16 cellular contexts compared by ENCODE assay signal in the genomic region with DNA sequence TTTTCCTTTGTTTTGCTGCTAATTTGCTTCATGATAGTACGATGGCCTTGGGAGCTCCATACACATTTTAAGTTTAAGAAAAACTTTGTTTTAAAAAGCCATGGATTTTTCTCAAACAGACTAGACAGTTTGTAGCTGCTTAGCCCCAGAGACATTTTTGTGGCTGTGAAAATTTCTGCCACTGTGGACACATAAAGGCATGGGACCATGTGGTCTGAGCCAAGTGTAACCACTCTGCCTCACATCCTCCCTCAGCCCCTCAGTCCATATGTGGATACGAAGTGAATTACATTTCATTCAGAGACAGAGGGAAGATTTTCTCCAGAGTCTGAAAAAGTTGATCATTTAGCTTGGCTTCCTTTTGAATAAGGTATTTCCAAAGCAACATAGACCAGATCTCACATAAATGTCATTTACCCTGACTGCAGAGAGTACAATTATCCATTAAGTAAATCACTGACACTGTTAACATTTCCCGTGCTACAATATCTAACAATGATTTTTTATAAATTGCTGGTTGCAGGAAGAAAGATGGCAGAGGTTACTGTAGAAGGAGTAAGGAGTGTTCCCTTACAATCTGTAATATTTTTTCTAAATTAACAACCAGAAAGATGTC.
DNase-seq lines count a peak whose midpoint lies in the region; ATAC-seq and TF ChIP-seq lines count a peak whose summit lies in the region.
"Had no signal": no experiment of that assay in that cellular context is flagged by ENCODE, and none has a peak within 500 bp of the region (broad histone marks: within the 10 kb centered on the region; RNA-seq: fewer than 3 reads in every experiment).

No MANE protein-coding gene starts in this region.

- H3K9me3 ChIP-seq in HUES64 (ENCODE audit: insufficient read depth, low read depth, low read length) = no peaks in the 10 kb centered on the region
- H3K9me3 ChIP-seq in mesodermal cell (ENCODE audit: control insufficient read depth, low read length) = no peaks in the 10 kb centered on the region
- no peaks in the 10 kb centered on the region for H3K9me3 ChIP-seq in tibial artery
- H3K9me3 ChIP-seq in spleen = no peaks in the 10 kb centered on the region

- H3K9me3 Mint-ChIP-seq in chondrocyte (ENCODE audit: low read depth) = no peaks in the 10 kb centered on the region
- H3K9me3 Mint-ChIP-seq in stimulated activated naive B cell treated with anti-CD40 and anti-IgM and Interleukin-4, amounts not matched to agents 10 μg/mL and 1 μg/mL and 100 μg/mL, for 72 hours = no peaks in the 10 kb centered on the region
- no peaks in the 10 kb centered on the region for H3K9me3 Mint-ChIP-seq in T-cell
- H3K9me3 Mint-ChIP-seq: activated T-helper 17 cell treated with anti-CD3 and anti-CD28 coated beads, Interleukin-2, amount 50 U/mL, for 72 hours; natural killer cell had no signal

- no peaks in the 10 kb centered on the region for H3K27me3 Mint-ChIP-seq in chondrocyte (ENCODE audit: low read depth)
- no peaks in the 10 kb centered on the region for H3K27me3 Mint-ChIP-seq in stimulated activated naive B cell treated with anti-CD40 and anti-IgM and Interleukin-4, amounts not matched to agents 10 μg/mL and 1 μg/mL and 100 μg/mL, for 72 hours
- H3K27me3 Mint-ChIP-seq in T-cell = no peaks in the 10 kb centered on the region
- H3K27me3 Mint-ChIP-seq: activated T-helper 17 cell treated with anti-CD3 and anti-CD28 coated beads, Interleukin-2, amount 50 U/mL, for 72 hours had no signal

- H3K4me1 Mint-ChIP-seq in chondrocyte (ENCODE audit: low read depth) = peaks cover 57% of the 10 kb centered on the region
- no peaks in the 10 kb centered on the region for H3K4me1 Mint-ChIP-seq in stimulated activated naive B cell treated with anti-CD40 and anti-IgM and Interleukin-4, amounts not matched to agents 10 μg/mL and 1 μg/mL and 100 μg/mL, for 72 hours
- H3K4me1 Mint-ChIP-seq in T-cell = no peaks in the 10 kb centered on the region
- H3K4me1 Mint-ChIP-seq: activated T-helper 17 cell treated with anti-CD3 and anti-CD28 coated beads, Interleukin-2, amount 50 U/mL, for 72 hours; natural killer cell had no signal

- WGBS in HUES64 = 100% methylated on average over 2 of the region's 3 CpGs
- WGBS in mesodermal cell (ENCODE audit: insufficient coverage in 2 of 2), 2 experiments = no CpG with 5 or more reads among the region's 3 CpGs
- 70 to 86% (median 81%) methylated on average over 3 of the region's 3 CpGs for WGBS in spleen, 5 donors

- peak overlapping the region; percentile 99 for H3K27ac Mint-ChIP-seq in chondrocyte (ENCODE audit: unreplicated experiment)
- no peak overlapping the region for H3K27ac Mint-ChIP-seq in stimulated activated naive B cell treated with anti-CD40 and anti-IgM and Interleukin-4, amounts not matched to agents 10 μg/mL and 1 μg/mL and 100 μg/mL, for 72 hours
- H3K27ac Mint-ChIP-seq in T-cell = no peak overlapping the region
- H3K27ac Mint-ChIP-seq: activated T-helper 17 cell treated with anti-CD3 and anti-CD28 coated beads, Interleukin-2, amount 50 U/mL, for 72 hours; natural killer cell had no signal

- H3K27ac ChIP-seq in HUES64 (ENCODE audit: low read depth, low read length) (peak overlapping the region; percentile 25; the same call in 1 of the 2 replicates), mesodermal cell (ENCODE audit: low read depth, low read length, severe bottlenecking) (peak overlapping the region; percentile 98), tibial artery (peak overlapping the region; percentile 72 to 84), spleen (no peak overlapping the region)

- no peak for TF ChIP-seq POLR2A in spleen (IDR thresholded peaks at IDR 0.05)

- DNase-seq in chondrocyte (ENCODE audit: low spot score) (no peak), tibial artery (no peak), spleen (no peak), T-cell (no peak)
- no peak for DNase-seq in stimulated activated naive B cell treated with anti-CD40 and anti-IgM and Interleukin-4, amounts not matched to agents 10 μg/mL and 1 μg/mL and 100 μg/mL, for 72 hours
- DNase-seq: activated CD4-positive, alpha-beta T cell treated with anti-CD3 and anti-CD28 coated beads for 1 hour; Calu3; cortex of kidney; MV-4-11; natural killer cell; NCI-H510A; stimulated activated CD4-positive, alpha-beta T cell treated with anti-CD3 and anti-CD28 coated beads, Interleukin-4, amount 100 ng/mL, for 1 hour had no signal

- intact Hi-C loops in tibial artery (cut with DNase I; ENCODE audit: low total_unique reads) = loop anchor here (10.0 kb wide), 1 partner anchor 88 kb away; the partner anchor contains the start of gene GJA1
- intact Hi-C loops in spleen (cut with DNase I; ENCODE audit: low total_unique reads) = no loop called here

- no peak overlapping the region for H3K4me3 ChIP-seq in HUES64 (ENCODE audit: low read length)
- no peak overlapping the region for H3K4me3 ChIP-seq in mesodermal cell (ENCODE audit: extremely low read depth, insufficient read depth, low read length, poor library complexity, severe bottlenecking)
- H3K4me3 ChIP-seq in tibial artery = peak overlapping the region; percentile 22 to 26
- no peak overlapping the region for H3K4me3 ChIP-seq in spleen
- H3K4me3 ChIP-seq: GM12878 had no signal

- no peak overlapping the region; the same call in 1 of the 2 replicates for H3K9ac ChIP-seq in HUES64 (ENCODE audit: low read depth, low read length)

- H3K36me3 Mint-ChIP-seq in chondrocyte (ENCODE audit: low read depth) (no peaks in the 10 kb centered on the region), T-cell (no peaks in the 10 kb centered on the region)
- no peaks in the 10 kb centered on the region for H3K36me3 Mint-ChIP-seq in stimulated activated naive B cell treated with anti-CD40 and anti-IgM and Interleukin-4, amounts not matched to agents 10 μg/mL and 1 μg/mL and 100 μg/mL, for 72 hours
- H3K36me3 Mint-ChIP-seq: natural killer cell had no signal

- peak; percentile 20 for TF ChIP-seq CTCF in chondrocyte (IDR thresholded peaks at IDR 0.05)
- TF ChIP-seq CTCF in tibial artery (IDR thresholded peaks at IDR 0.05) = no peak
- no peak for TF ChIP-seq CTCF in spleen (IDR thresholded peaks at IDR 0.05 in 8 of 11, conservative IDR thresholded peaks at IDR 0.05 in 3 of 11)

- no peaks in the 10 kb centered on the region for H3K27me3 ChIP-seq in HUES64 (ENCODE audit: insufficient read depth, low read length)
- no peaks in the 10 kb centered on the region for H3K27me3 ChIP-seq in tibial artery
- no peaks in the 10 kb centered on the region for H3K27me3 ChIP-seq in spleen (replicated peaks in 1 of 7)

- H3K4me3 Mint-ChIP-seq in chondrocyte (ENCODE audit: unreplicated experiment) (peak overlapping the region; percentile 46), T-cell (no peak overlapping the region)
- no peak overlapping the region for H3K4me3 Mint-ChIP-seq in stimulated activated naive B cell treated with anti-CD40 and anti-IgM and Interleukin-4, amounts not matched to agents 10 μg/mL and 1 μg/mL and 100 μg/mL, for 72 hours
- H3K4me3 Mint-ChIP-seq: activated T-helper 17 cell treated with anti-CD3 and anti-CD28 coated beads, Interleukin-2, amount 50 U/mL, for 72 hours; natural killer cell had no signal

- CTCF ChIA-PET in T-cell (lab: Charles Lee) = interaction anchor here in 1 of 2 donors (0.6 kb wide), 1 partner anchor 198 kb away, joined by 3 read pairs; no protein-coding TSS in a partner anchor

- peaks cover 47% of the 10 kb centered on the region for H3K4me1 ChIP-seq in HUES64 (ENCODE audit: insufficient read depth, low read length)
- peaks cover 35% of the 10 kb centered on the region for H3K4me1 ChIP-seq in mesodermal cell (ENCODE audit: control insufficient read depth, insufficient read depth, low read length, poor library complexity, severe bottlenecking)
- peaks cover 0 to 56% (median 8%) of the 10 kb centered on the region in 4 donors for H3K4me1 ChIP-seq in tibial artery
- no peaks in the 10 kb centered on the region for H3K4me1 ChIP-seq in spleen

- POLR2A ChIA-PET in T-cell (lab: Charles Lee) = interaction anchor here in 1 of 2 donors (0.7 kb wide), 1 partner anchor 11 kb away, joined by 3 read pairs; no protein-coding TSS in a partner anchor

- H3K36me3 ChIP-seq in HUES64 (ENCODE audit: insufficient read depth, low read length) (no peaks in the 10 kb centered on the region), mesodermal cell (ENCODE audit: control insufficient read depth, insufficient read depth, low read length) (no peaks in the 10 kb centered on the region), tibial artery (no peaks in the 10 kb centered on the region), spleen (no peaks in the 10 kb centered on the region)

- no peak for ATAC-seq in stimulated activated naive B cell treated with anti-CD40 and anti-IgM and Interleukin-4, amounts not matched to agents 10 μg/mL and 1 μg/mL and 100 μg/mL, for 72 hours (replicated peaks)
- no peak for ATAC-seq in T-cell (replicated peaks in 1 of 4)
- ATAC-seq: activated T-helper 17 cell treated with anti-CD3 and anti-CD28 coated beads, Interleukin-2, amount 50 U/mL, for 72 hours; GM12878; natural killer cell had no signal

Comparison
In these comparisons a context has a peak if more than half of its experiments do, and no peak if none do; other contexts are left out.
1. H3K27ac ChIP-seq: peak in HUES64 (single experiment), mesodermal cell (single experiment) and tibial artery (2 of 2); none in spleen (0 of 8).
2. H3K4me3 ChIP-seq: peak in tibial artery (2 of 2); none in HUES64 (single experiment), mesodermal cell (single experiment) and spleen (0 of 8).